Comparison of ENCODE assay signal across 9 cellular contexts in the genomic region with DNA sequence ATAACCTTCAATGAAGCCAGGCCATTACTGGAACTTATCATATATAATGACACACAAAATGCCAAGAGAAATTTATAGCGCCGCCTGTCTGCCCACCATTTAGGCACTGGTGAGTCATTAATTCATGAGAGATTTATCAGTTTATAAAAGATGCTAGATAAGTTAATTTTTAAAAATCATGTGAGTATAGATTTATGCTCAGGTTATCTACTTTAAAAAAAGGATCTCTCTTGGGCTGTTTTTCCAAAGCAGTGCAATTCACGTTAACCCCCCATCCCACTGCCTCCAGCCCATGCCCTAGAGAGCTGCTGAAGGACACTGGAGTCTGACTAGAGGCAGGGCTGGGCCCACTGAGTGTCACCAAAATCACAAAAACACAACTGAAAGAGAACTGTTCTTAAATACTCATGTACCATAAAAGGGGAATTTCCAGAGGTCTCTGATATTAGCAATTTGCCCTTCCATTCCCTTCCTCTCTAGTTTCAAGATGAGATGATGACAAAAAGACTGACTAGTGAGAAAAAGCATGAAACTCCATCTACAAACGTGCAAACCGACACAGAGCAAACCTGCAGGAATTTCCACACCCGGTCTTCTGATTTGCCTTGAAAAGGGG.
DNase-seq lines count a peak whose midpoint lies in the region; ATAC-seq and TF ChIP-seq lines count a peak whose summit lies in the region.
"Had no signal": no experiment of that assay in that cellular context is flagged by ENCODE, and none has a peak within 500 bp of the region (broad histone marks: within the 10 kb centered on the region; RNA-seq: fewer than 3 reads in every experiment).

No MANE protein-coding gene starts in this region.

- H3K27me3 ChIP-seq in breast epithelium (no peaks in the 10 kb centered on the region), uterus (no peaks in the 10 kb centered on the region)

- peak overlapping the region; percentile 90 for H3K4me2 ChIP-seq in OCI-LY7 (ENCODE audit: low read length)

- no peak overlapping the region for H3K4me3 Mint-ChIP-seq in MCF 10A (ENCODE audit: unreplicated experiment)
- peak overlapping the region; percentile 76 for H3K4me3 Mint-ChIP-seq in central memory CD8-positive, alpha-beta T cell

- no peaks in the 10 kb centered on the region for H3K9me3 ChIP-seq in breast epithelium
- no peaks in the 10 kb centered on the region for H3K9me3 ChIP-seq in OCI-LY7 (ENCODE audit: low read length)
- no peaks in the 10 kb centered on the region for H3K9me3 ChIP-seq in uterus

- H2AFZ ChIP-seq in OCI-LY7 (ENCODE audit: low read length): peak overlapping the region; percentile 98

- H4K20me1 ChIP-seq in OCI-LY7 (ENCODE audit: insufficient read depth, low read length): no peaks in the 10 kb centered on the region

- no peak for ATAC-seq in central memory CD8-positive, alpha-beta T cell (replicated peaks; ENCODE audit: extremely low read depth, poor library complexity, severe bottlenecking)
- ATAC-seq in HG03139 (IDR thresholded peaks at IDR 0.05; ENCODE audit: unreplicated experiment): no peak

- no peaks in the 10 kb centered on the region for H3K9me2 ChIP-seq in OCI-LY7 (ENCODE audit: insufficient read depth, low read length)

- H3K27ac ChIP-seq in breast epithelium (peak overlapping the region; percentile 88 to 93), OCI-LY7 (ENCODE audit: low read depth, low read length, poor library complexity, severe bottlenecking) (no peak overlapping the region), uterus (peak overlapping the region; percentile 93 to 97)

- H3K27me3 Mint-ChIP-seq in MCF 10A (ENCODE audit: insufficient read depth, unreplicated experiment): peaks cover 10% of the 10 kb centered on the region
- no peaks in the 10 kb centered on the region for H3K27me3 Mint-ChIP-seq in central memory CD8-positive, alpha-beta T cell

- peaks cover 4% of the 10 kb centered on the region for H3K36me3 Mint-ChIP-seq in MCF 10A (ENCODE audit: insufficient read depth, unreplicated experiment)
- H3K36me3 Mint-ChIP-seq in central memory CD8-positive, alpha-beta T cell (ENCODE audit: insufficient read depth): peaks cover 29% of the 10 kb centered on the region

- no peak for TF ChIP-seq POLR2A in breast epithelium (IDR thresholded peaks at IDR 0.05)
- TF ChIP-seq POLR2A in uterus (IDR thresholded peaks at IDR 0.05): no peak

- POLR2A ChIA-PET in MCF 10A (lab: Yijun Ruan, JAX): no interaction called here
- POLR2A ChIA-PET in OCI-LY7 (lab: Charles Lee): interaction anchor here (0.9 to 1.4 kb wide), 3 partner anchors 20 to 38 kb away, joined by 3 to 4 read pairs (median 3); no protein-coding TSS in a partner anchor

- CTCF ChIA-PET in MCF 10A (lab: Yijun Ruan, JAX): interaction anchor here (0.9 to 1.7 kb wide), 2 partner anchors 10 to 27 kb away, joined by 5 to 6 read pairs; no protein-coding TSS in a partner anchor
- CTCF ChIA-PET in OCI-LY7 (lab: Charles Lee; ENCODE audit: unreplicated experiment): no interaction called here

- H3K4me1 ChIP-seq in breast epithelium (peaks cover 4 to 27% of the 10 kb centered on the region in 2 donors), OCI-LY7 (ENCODE audit: insufficient read depth, low read length, poor library complexity, severe bottlenecking) (peaks cover 82% of the 10 kb centered on the region), uterus (peaks cover 3 to 38% of the 10 kb centered on the region in 2 donors)

- H3K4me1 Mint-ChIP-seq in MCF 10A (ENCODE audit: insufficient read depth, unreplicated experiment): peaks cover 26% of the 10 kb centered on the region
- H3K4me1 Mint-ChIP-seq in central memory CD8-positive, alpha-beta T cell: peaks cover 96% of the 10 kb centered on the region

- no peak overlapping the region for H3K27ac Mint-ChIP-seq in MCF 10A (ENCODE audit: low read depth, unreplicated experiment)
- peak overlapping the region; percentile 89 for H3K27ac Mint-ChIP-seq in central memory CD8-positive, alpha-beta T cell (ENCODE audit: low read depth)

- TF ChIP-seq CTCF in breast epithelium (IDR thresholded peaks at IDR 0.05): no peak
- no peak for TF ChIP-seq CTCF in MCF 10A (IDR thresholded peaks at IDR 0.05; ENCODE audit: unreplicated experiment)
- TF ChIP-seq CTCF in OCI-LY7 (conservative IDR thresholded peaks at IDR 0.05; ENCODE audit: low read length): 0 out of 2 replicates have a peak, but pooled peaks have one; percentile 26
- TF ChIP-seq CTCF in uterus (IDR thresholded peaks at IDR 0.05): no peak

- no peak for DNase-seq in breast epithelium (ENCODE audit: low spot score in 2 of 2)
- no peak for DNase-seq in MCF 10A (ENCODE audit: unreplicated experiment)
- DNase-seq in OCI-LY7 (ENCODE audit: low spot score): no peak
- no peak for DNase-seq in central memory CD8-positive, alpha-beta T cell (ENCODE audit: low spot score in 2 of 2)
- no peak for DNase-seq in uterus
- no peak for DNase-seq in activated gamma-delta T cell treated with Interleukin-2 at 50 U/mL for 16 hours
- DNase-seq in NCI-H2171 treated with DMSO at 0.1 percent for 48 hours (lab: John Stamatoyannopoulos, UW): no peak
- DNase-seq: OCI-M1 had no signal

- H3K36me3 ChIP-seq in breast epithelium (no peaks in the 10 kb centered on the region), OCI-LY7 (ENCODE audit: insufficient read depth, low read length) (no peaks in the 10 kb centered on the region), uterus (no peaks in the 10 kb centered on the region)

- intact Hi-C loops in breast epithelium (cut with DNase I; ENCODE audit: low total_unique reads): no loop called here
- intact Hi-C loops in MCF 10A (cut with micrococcal nuclease): no loop called here
- intact Hi-C loops in OCI-LY7 (cut with micrococcal nuclease; ENCODE audit: unreplicated experiment): loop anchor here (5.0 kb wide), 1 partner anchor 49 kb away; no protein-coding TSS in a partner anchor
- intact Hi-C loops in uterus (cut with DNase I; ENCODE audit: low total_unique reads): no loop called here

- no peak overlapping the region for H3K4me3 ChIP-seq in breast epithelium
- peak overlapping the region; percentile 18 for H3K4me3 ChIP-seq in OCI-LY7 (ENCODE audit: low read depth, low read length, poor library complexity, severe bottlenecking)
- H3K4me3 ChIP-seq in uterus: no peak overlapping the region

- BruUV-seq in MCF 10A (replicated peaks; lab: Mats Ljungman, UMichigan): no TSS peak
- BruUV-seq in OCI-LY7 (replicated peaks; lab: Mats Ljungman, UMichigan): no TSS peak

- no peaks in the 10 kb centered on the region for H3K9me3 Mint-ChIP-seq in MCF 10A (ENCODE audit: unreplicated experiment)
- no peaks in the 10 kb centered on the region for H3K9me3 Mint-ChIP-seq in central memory CD8-positive, alpha-beta T cell

- no peaks in the 10 kb centered on the region for H3K79me2 ChIP-seq in OCI-LY7 (ENCODE audit: insufficient read depth, low read depth, low read length)
